ENCODE assay signal across 1 cellular context in genomic region chr3:58168498-58168897, GRCh38.
TF ChIP-seq lines count a peak whose summit lies in the region.

No MANE protein-coding gene starts in this region.

TF ChIP-seq in HepG2, 621 proteins besides CTCF, POLR2A, EP300 and RAD21 (continued from another document and continues in another):
- TF ChIP-seq ZBTB40 (IDR thresholded peaks at IDR 0.05) (no peak), ZBTB40 (CRISPR knock-in tag; IDR thresholded peaks at IDR 0.05) (no peak), ZNF605 (CRISPR knock-in tag; IDR thresholded peaks at IDR 0.05) (no peak), ZNF34 (CRISPR knock-in tag; IDR thresholded peaks at IDR 0.05; ENCODE audit: borderline replicate concordance) (no peak), DBP (CRISPR knock-in tag; IDR thresholded peaks at IDR 0.05; ENCODE audit: not compliant biosample characterization) (no peak), ZNF331 (CRISPR knock-in tag; IDR thresholded peaks at IDR 0.05) (peak; percentile 51; the same call in 1 of the 2 replicates), HNF4G (IDR thresholded peaks at IDR 0.05; ENCODE audit: borderline replicate concordance, low read depth, low read length) (peak; percentile 64), HNF4G (CRISPR knock-in tag; IDR thresholded peaks at IDR 0.05; ENCODE audit: borderline replicate concordance, low read depth) (no peak; the same call in 1 of the 2 replicates), NFIC (IDR thresholded peaks at IDR 0.05; ENCODE audit: low read length) (peak; percentile 45; the same call in 1 of the 2 replicates), MZF1 (CRISPR knock-in tag; IDR thresholded peaks at IDR 0.05; ENCODE audit: borderline replicate concordance) (no peak), ZNF441 (CRISPR knock-in tag; IDR thresholded peaks at IDR 0.05; ENCODE audit: borderline replicate concordance) (0 out of 2 replicates have a peak, but pooled peaks have one; percentile 16), LCORL (IDR thresholded peaks at IDR 0.05) (no peak), LCORL (CRISPR knock-in tag; IDR thresholded peaks at IDR 0.05) (peak; percentile 74; the same call in 1 of the 2 replicates), GABPB1 (CRISPR knock-in tag; IDR thresholded peaks at IDR 0.05) (no peak), ZNF343 (CRISPR knock-in tag; IDR thresholded peaks at IDR 0.05) (no peak), PHF8 (CRISPR knock-in tag; IDR thresholded peaks at IDR 0.05) (no peak), ZNF710 (CRISPR knock-in tag; IDR thresholded peaks at IDR 0.05; ENCODE audit: borderline replicate concordance) (no peak), FOXA1 (IDR thresholded peaks at IDR 0.05) (no peak), FOXA1 (CRISPR knock-in tag; IDR thresholded peaks at IDR 0.05) (peak; percentile 50), NFRKB (IDR thresholded peaks at IDR 0.05) (no peak), AFF4 (CRISPR knock-in tag; IDR thresholded peaks at IDR 0.05) (no peak), KLF15 (CRISPR knock-in tag; IDR thresholded peaks at IDR 0.05; ENCODE audit: borderline replicate concordance) (no peak), ZNF143 (CRISPR knock-in tag; IDR thresholded peaks at IDR 0.05) (no peak), CREB1 (IDR thresholded peaks at IDR 0.05) (no peak), CREB1 (CRISPR knock-in tag; IDR thresholded peaks at IDR 0.05) (peak; percentile 29; the same call in 1 of the 2 replicates), ZNF597 (CRISPR knock-in tag; IDR thresholded peaks at IDR 0.05) (no peak), ZNF18 (CRISPR knock-in tag; IDR thresholded peaks at IDR 0.05; ENCODE audit: insufficient replicate concordance) (no peak), TERF1 (CRISPR knock-in tag; IDR thresholded peaks at IDR 0.05) (no peak), SMAD9 (CRISPR knock-in tag; IDR thresholded peaks at IDR 0.05) (no peak), PHF21A (CRISPR knock-in tag; IDR thresholded peaks at IDR 0.05) (peak; percentile 53; the same call in 1 of the 2 replicates), RARA (CRISPR knock-in tag; IDR thresholded peaks at IDR 0.05) (peak; percentile 66), PPARG (CRISPR knock-in tag; conservative IDR thresholded peaks at IDR 0.05) (no peak; the same call in 1 of the 2 replicates), PITX1 (CRISPR knock-in tag; IDR thresholded peaks at IDR 0.05) (peak; percentile 30; the same call in 1 of the 2 replicates), ZNF512 (CRISPR knock-in tag; IDR thresholded peaks at IDR 0.05) (no peak), ZNF430 (CRISPR knock-in tag; IDR thresholded peaks at IDR 0.05) (no peak), HHEX (CRISPR knock-in tag; IDR thresholded peaks at IDR 0.05) (0 out of 2 replicates have a peak, but pooled peaks have one; percentile 40), ZNF264 (CRISPR knock-in tag; IDR thresholded peaks at IDR 0.05) (no peak), TBX3 (IDR thresholded peaks at IDR 0.05; ENCODE audit: borderline replicate concordance) (peak; percentile 82; the same call in 1 of the 2 replicates), KLF11 (CRISPR knock-in tag; IDR thresholded peaks at IDR 0.05) (no peak), HOXA5 (CRISPR knock-in tag; IDR thresholded peaks at IDR 0.05) (no peak), HNF4A (CRISPR knock-in tag; IDR thresholded peaks at IDR 0.05) (peak; percentile 84), ZNF383 (CRISPR knock-in tag; IDR thresholded peaks at IDR 0.05; ENCODE audit: borderline replicate concordance) (no peak), THAP11 (CRISPR knock-in tag; IDR thresholded peaks at IDR 0.05) (no peak), CBFB (CRISPR knock-in tag; IDR thresholded peaks at IDR 0.05) (no peak), NFE2L1 (CRISPR knock-in tag; IDR thresholded peaks at IDR 0.05; ENCODE audit: borderline replicate concordance) (no peak), ZNF33B (CRISPR knock-in tag; IDR thresholded peaks at IDR 0.05) (no peak)
